Comparison of ENCODE assay signal across 8 cellular contexts in the genomic region with DNA sequence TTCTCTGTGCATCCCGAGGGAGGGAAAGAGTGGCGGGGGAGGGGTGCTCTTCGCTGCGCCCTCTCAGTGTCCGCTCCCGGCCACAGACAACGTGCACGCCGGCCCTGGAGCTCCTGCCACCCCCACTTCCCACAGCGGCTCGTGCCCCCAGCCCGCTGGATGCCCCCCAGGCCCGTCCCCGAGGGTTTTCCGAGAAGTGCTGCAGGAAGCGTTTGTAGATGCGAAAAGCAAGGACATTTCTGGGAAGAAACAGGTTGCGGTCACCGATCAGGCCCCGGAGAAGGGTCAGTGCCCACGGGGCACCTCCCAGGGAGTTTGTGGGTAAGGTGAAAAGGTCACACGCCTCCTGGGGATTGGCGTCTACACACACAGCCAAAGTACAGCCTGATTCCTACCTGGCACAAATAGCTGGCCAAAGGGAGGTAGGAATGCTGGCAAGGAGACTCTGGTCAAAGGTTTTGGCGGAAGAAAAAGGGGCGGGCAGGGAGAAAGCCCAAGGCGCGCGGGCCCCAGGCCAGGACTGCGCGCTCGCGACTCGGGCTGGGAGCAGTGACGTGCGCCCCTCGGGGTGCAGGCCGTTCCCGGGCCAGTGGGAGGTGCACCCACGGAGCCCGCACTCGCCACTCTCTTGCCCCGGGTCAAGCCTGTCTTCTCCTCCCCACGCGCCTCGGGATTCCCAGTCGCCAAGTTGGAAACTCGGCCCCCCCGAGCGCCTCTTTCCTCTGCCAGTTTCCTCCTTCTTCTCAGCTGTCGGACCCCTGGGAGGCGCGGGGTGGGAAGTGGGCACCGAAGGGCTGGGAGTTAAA. TPM values are rescaled to one million over a fixed set of nuclear protein-coding genes. Genes with fewer than 3 reads are reported as not detected.
DNase-seq lines count a peak whose midpoint lies in the region; ATAC-seq and TF ChIP-seq lines count a peak whose summit lies in the region.

No MANE protein-coding gene starts in this region.

- peaks cover 64% of the 10 kb centered on the region for H3K27me3 Mint-ChIP-seq in activated naive CD8-positive, alpha-beta T cell treated with anti-CD3 and anti-CD28 coated beads, Interleukin-2, amount 50 U/mL, for 24 hours
- H3K27me3 Mint-ChIP-seq in progenitor cell of endocrine pancreas, result peaks cover 13% of the 10 kb centered on the region

- intact Hi-C loops in heart right ventricle (cut with DNase I), result loop anchor here in 9 of 10 donors (2.0 to 10.0 kb wide), 16 partner anchors 129 to 1301 kb away; no protein-coding TSS in a partner anchor

- DNase-seq in AG20443 (ENCODE audit: low spot score) (peak; percentile 78), HL-60 (ENCODE audit: low read depth in 1 of 2, low spot score in 1 of 2) (no peak), heart right ventricle (peak; percentile 78 to 81), progenitor cell of endocrine pancreas (ENCODE audit: low spot score, unreplicated experiment) (peak; percentile 37)
- peak; percentile 5 for DNase-seq in activated naive CD8-positive, alpha-beta T cell treated with anti-CD3 and anti-CD28 coated beads, Interleukin-2, amount 50 U/mL, for 24 hours

- no peak overlapping the region for H3K27ac Mint-ChIP-seq in activated naive CD8-positive, alpha-beta T cell treated with anti-CD3 and anti-CD28 coated beads, Interleukin-2, amount 50 U/mL, for 24 hours
- H3K27ac Mint-ChIP-seq in progenitor cell of endocrine pancreas, result no peak overlapping the region

- 0 to 1% methylated on average over 52 to 53 of the region's 53 CpGs for WGBS in heart right ventricle, 2 donors

- no peak for ATAC-seq in activated naive CD8-positive, alpha-beta T cell treated with anti-CD3 and anti-CD28 coated beads, Interleukin-2, amount 50 U/mL, for 24 hours
- peak; percentile 50 to 76 (median 62) for ATAC-seq in heart right ventricle
- ATAC-seq in HG02571 (IDR thresholded peaks at IDR 0.05; ENCODE audit: unreplicated experiment), result no peak
- no peak for ATAC-seq in HG02798 (IDR thresholded peaks at IDR 0.05; ENCODE audit: poor library complexity, unreplicated experiment)
- ATAC-seq in GM19328 (IDR thresholded peaks at IDR 0.05; ENCODE audit: unreplicated experiment), result no peak

- H3K9me3 Mint-ChIP-seq in activated naive CD8-positive, alpha-beta T cell treated with anti-CD3 and anti-CD28 coated beads, Interleukin-2, amount 50 U/mL, for 24 hours, result no peaks in the 10 kb centered on the region
- H3K9me3 Mint-ChIP-seq in progenitor cell of endocrine pancreas (ENCODE audit: low read depth), result no peaks in the 10 kb centered on the region

- H3K4me1 ChIP-seq in heart right ventricle, result peaks cover 0 to 30% (median 21%) of the 10 kb centered on the region in 9 donors

- H3K27ac ChIP-seq in HL-60 (replicated peaks) (no peak overlapping the region), heart right ventricle (peak overlapping the region; percentile 95 to 100 (median 98))

- H3K9me3 ChIP-seq in heart right ventricle, result no peaks in the 10 kb centered on the region

- H3K36me3 Mint-ChIP-seq in activated naive CD8-positive, alpha-beta T cell treated with anti-CD3 and anti-CD28 coated beads, Interleukin-2, amount 50 U/mL, for 24 hours (ENCODE audit: low read depth), result no peaks in the 10 kb centered on the region
- no peaks in the 10 kb centered on the region for H3K36me3 Mint-ChIP-seq in progenitor cell of endocrine pancreas (ENCODE audit: insufficient read depth)

- H3K4me3 Mint-ChIP-seq in activated naive CD8-positive, alpha-beta T cell treated with anti-CD3 and anti-CD28 coated beads, Interleukin-2, amount 50 U/mL, for 24 hours, result peak overlapping the region; percentile 59
- peak overlapping the region; percentile 75 for H3K4me3 Mint-ChIP-seq in progenitor cell of endocrine pancreas (ENCODE audit: low read depth)

- peak overlapping the region; percentile 71 for H3K4me3 ChIP-seq in HL-60 (replicated peaks; ENCODE audit: insufficient read depth, low read length)
- H3K4me3 ChIP-seq in heart right ventricle, result peak overlapping the region; percentile 71 to 95 (median 92)

- no peaks in the 10 kb centered on the region for H3K36me3 ChIP-seq in heart right ventricle

- peaks cover 23% of the 10 kb centered on the region for H3K4me1 Mint-ChIP-seq in activated naive CD8-positive, alpha-beta T cell treated with anti-CD3 and anti-CD28 coated beads, Interleukin-2, amount 50 U/mL, for 24 hours
- peaks cover 26% of the 10 kb centered on the region for H3K4me1 Mint-ChIP-seq in progenitor cell of endocrine pancreas (ENCODE audit: low read depth)

- H3K27me3 ChIP-seq in HL-60 (ENCODE audit: insufficient read depth, poor library complexity, severe bottlenecking) (peaks cover 22% of the 10 kb centered on the region), heart right ventricle (peaks cover 0 to 27% (median 0%) of the 10 kb centered on the region in 7 donors)

- TF ChIP-seq CTCF in HL-60 (IDR thresholded peaks at IDR 0.05; ENCODE audit: insufficient read depth, low read length) (no peak), heart right ventricle (IDR thresholded peaks at IDR 0.05) (peak in 4 of 9 donors; percentile 8 to 37 (median 16)), progenitor cell of endocrine pancreas (IDR thresholded peaks at IDR 0.05; ENCODE audit: unreplicated experiment) (no peak)

RNA-seq across cellular contexts. Expression of a gene that starts 1.5 kb away (rescaled TPM):
- 100 to 1,000 TPM; 132 to 229 (median 167) TPM for total RNA-seq in heart right ventricle
- polyA plus RNA-seq in heart right ventricle, result 10 to 100 TPM; 45.3 to 56.0 TPM
- total RNA-seq in progenitor cell of endocrine pancreas, result 33.4 and 37.0 TPM in 2 replicates

Comparison
In these comparisons a context has a peak if more than half of its experiments do, and no peak if none do; other contexts are left out.
1. DNase-seq: peak in AG20443 (single experiment), activated naive CD8-positive, alpha-beta T cell treated with anti-CD3 and anti-CD28 coated beads, Interleukin-2, amount 50 U/mL, for 24 hours (single experiment), heart right ventricle (2 of 2) and progenitor cell of endocrine pancreas (single experiment); none in HL-60 (0 of 2).
2. ATAC-seq: peak in heart right ventricle (8 of 8); none in activated naive CD8-positive, alpha-beta T cell treated with anti-CD3 and anti-CD28 coated beads, Interleukin-2, amount 50 U/mL, for 24 hours (single experiment), HG02571 (single experiment), HG02798 (single experiment) and GM19328 (single experiment).